14 cellular contexts compared by ENCODE assay signal in genomic region chr5:143921525-143922311, GRCh38.
A peak's percentile ranks its signal among the peaks of the same experiment; 100 is the strongest.
DNase-seq lines count a peak whose midpoint lies in the region; ATAC-seq, FAIRE-seq and TF ChIP-seq lines count a peak whose summit lies in the region.
"Had no signal": no experiment of that assay in that cellular context is flagged by ENCODE, and none has a peak within 500 bp of the region (broad histone marks: within the 10 kb centered on the region; RNA-seq: fewer than 3 reads in every experiment).

No MANE protein-coding gene starts in this region.

- FAIRE-seq in GM12892 (lab: Jason Lieb, UNC), result no peak

- H3K27ac ChIP-seq in RWPE1, result peak overlapping the region; percentile 85

- no peak overlapping the region for H3K4me3 Mint-ChIP-seq in activated T-helper 17 cell treated with anti-CD3 and anti-CD28 coated beads, Interleukin-2, amount 50 U/mL, for 72 hours
- H3K4me3 Mint-ChIP-seq: activated T-cell treated with anti-CD3 and anti-CD28 coated beads, Interleukin-2, amount 50 U/mL, for 72 hours; stimulated activated naive B cell treated with anti-CD40 and anti-IgM and Interleukin-4, amounts not matched to agents 10 μg/mL and 1 μg/mL and 100 μg/mL, for 72 hours; WTC11 had no signal

- H3K9me3 Mint-ChIP-seq in activated T-helper 17 cell treated with anti-CD3 and anti-CD28 coated beads, Interleukin-2, amount 50 U/mL, for 72 hours, result no peaks in the 10 kb centered on the region
- H3K9me3 Mint-ChIP-seq: activated T-cell treated with anti-CD3 and anti-CD28 coated beads, Interleukin-2, amount 50 U/mL, for 72 hours; stimulated activated naive B cell treated with anti-CD40 and anti-IgM and Interleukin-4, amounts not matched to agents 10 μg/mL and 1 μg/mL and 100 μg/mL, for 72 hours; WTC11 had no signal

- no peak overlapping the region for H3K27ac Mint-ChIP-seq in activated T-helper 17 cell treated with anti-CD3 and anti-CD28 coated beads, Interleukin-2, amount 50 U/mL, for 72 hours
- H3K27ac Mint-ChIP-seq: activated T-cell treated with anti-CD3 and anti-CD28 coated beads, Interleukin-2, amount 50 U/mL, for 72 hours; stimulated activated naive B cell treated with anti-CD40 and anti-IgM and Interleukin-4, amounts not matched to agents 10 μg/mL and 1 μg/mL and 100 μg/mL, for 72 hours; WTC11 had no signal

- TF ChIP-seq CTCF in RWPE1 (conservative IDR thresholded peaks at IDR 0.05; ENCODE audit: low read depth), result no peak

- no peak for ATAC-seq in activated T-helper 17 cell treated with anti-CD3 and anti-CD28 coated beads, Interleukin-2, amount 50 U/mL, for 72 hours (replicated peaks)
- ATAC-seq: activated T-cell treated with anti-CD3 and anti-CD28 coated beads, Interleukin-2, amount 50 U/mL, for 72 hours; stimulated activated naive B cell treated with anti-CD40 and anti-IgM and Interleukin-4, amounts not matched to agents 10 μg/mL and 1 μg/mL and 100 μg/mL, for 72 hours; WTC11 had no signal

- CTCF ChIA-PET in RWPE1 (lab: Yijun Ruan, JAX), result no interaction called here

- H3K27me3 Mint-ChIP-seq in activated T-helper 17 cell treated with anti-CD3 and anti-CD28 coated beads, Interleukin-2, amount 50 U/mL, for 72 hours, result no peaks in the 10 kb centered on the region

- peak; percentile 97 for DNase-seq in EH (ENCODE audit: low read depth)
- DNase-seq in RWPE1 (ENCODE audit: low spot score), result peak; percentile 91
- peak; percentile 99 for DNase-seq in fibroblast of peridontal ligament (ENCODE audit: extremely low read depth)
- peak; percentile 25 for DNase-seq in putamen (ENCODE audit: low spot score)
- no peak for DNase-seq in ecto neural progenitor cell (ENCODE audit: low spot score)
- no peak for DNase-seq in NCI-H748 (lab: John Stamatoyannopoulos, UW; ENCODE audit: unreplicated experiment)
- no peak for DNase-seq in GM12892 (ENCODE audit: insufficient read length)
- DNase-seq: activated T-cell treated with anti-CD3 and anti-CD28 coated beads, Interleukin-2, amount 50 U/mL, for 72 hours; DMS 273 treated with DMSO at 0.1 percent for 48 hours; NCI-H2029 treated with DMSO at 0.1 percent for 48 hours; RPMI8226; stimulated activated naive B cell treated with anti-CD40 and anti-IgM and Interleukin-4, amounts not matched to agents 10 μg/mL and 1 μg/mL and 100 μg/mL, for 72 hours had no signal

- POLR2A ChIA-PET in RWPE1 (lab: Yijun Ruan, JAX; ENCODE audit: low non-redundant PET), result interaction anchor here (0.7 kb wide), 1 partner anchor 539 kb away, joined by 3 read pairs; no protein-coding TSS in a partner anchor

- H3K4me1 Mint-ChIP-seq in activated T-helper 17 cell treated with anti-CD3 and anti-CD28 coated beads, Interleukin-2, amount 50 U/mL, for 72 hours, result no peaks in the 10 kb centered on the region
- H3K4me1 Mint-ChIP-seq: stimulated activated naive B cell treated with anti-CD40 and anti-IgM and Interleukin-4, amounts not matched to agents 10 μg/mL and 1 μg/mL and 100 μg/mL, for 72 hours had no signal

- no peaks in the 10 kb centered on the region for H3K36me3 Mint-ChIP-seq in activated T-helper 17 cell treated with anti-CD3 and anti-CD28 coated beads, Interleukin-2, amount 50 U/mL, for 72 hours (ENCODE audit: low read depth)
- H3K36me3 Mint-ChIP-seq: stimulated activated naive B cell treated with anti-CD40 and anti-IgM and Interleukin-4, amounts not matched to agents 10 μg/mL and 1 μg/mL and 100 μg/mL, for 72 hours; WTC11 had no signal

- no peak for TF ChIP-seq POLR2A in GM12892 (IDR thresholded peaks at IDR 0.05; ENCODE audit: low read depth, low read length)

Comparison
In these comparisons a context has a peak if more than half of its experiments do, and no peak if none do; other contexts are left out.
1. DNase-seq: peak in EH (single experiment), RWPE1 (single experiment), fibroblast of peridontal ligament (single experiment) and putamen (single experiment); none in ecto neural progenitor cell (single experiment), NCI-H748 (single experiment) and GM12892 (single experiment).